Comparison of ENCODE assay signal across 8 cellular contexts in the genomic region with DNA sequence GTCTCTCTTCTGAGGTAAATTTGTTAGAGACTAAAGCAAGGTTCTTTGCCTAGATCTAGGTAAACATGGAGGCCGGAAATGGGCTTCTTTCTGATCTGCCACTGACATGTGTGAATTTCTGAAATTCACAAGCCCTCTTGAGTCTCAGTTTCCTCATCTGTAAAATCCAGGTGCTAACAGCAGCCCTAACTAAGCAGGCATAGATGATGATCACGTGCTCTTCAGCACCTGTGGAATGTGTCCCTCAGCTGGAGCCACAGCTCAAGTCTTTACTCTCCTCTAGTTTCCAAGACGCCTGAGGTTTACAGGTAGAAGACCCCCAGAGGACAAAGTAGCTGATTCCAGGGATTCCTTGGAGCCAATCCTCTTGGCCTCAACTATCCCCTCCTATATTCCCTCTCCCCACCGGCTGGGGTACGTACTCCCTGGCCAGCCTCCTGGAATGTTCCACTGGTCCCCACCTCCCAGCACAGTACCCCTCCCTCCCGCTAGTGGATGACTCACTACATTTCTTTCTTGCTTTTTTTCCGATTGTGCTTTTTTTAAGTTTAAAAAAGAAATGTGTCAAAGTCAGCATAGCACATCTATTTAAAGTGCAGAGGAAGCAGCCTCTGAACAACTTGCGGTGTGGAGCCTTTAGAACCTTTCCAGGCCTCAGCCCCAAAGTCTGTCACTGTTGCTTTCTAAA.
DNase-seq lines count a peak whose midpoint lies in the region; ATAC-seq and TF ChIP-seq lines count a peak whose summit lies in the region.

No MANE protein-coding gene starts in this region.

- no peak for TF ChIP-seq CTCF in mucosa of descending colon (IDR thresholded peaks at IDR 0.05)

- H3K27ac ChIP-seq in angular gyrus (ENCODE audit: low read depth, low read length) (peak overlapping the region; percentile 88), mucosa of rectum (ENCODE audit: low read depth in 2 of 2, low read length in 2 of 2) (peak overlapping the region; percentile 70 to 81)

- peaks cover 0 to 3% of the 10 kb centered on the region in 2 donors for H3K27me3 ChIP-seq in mucosa of rectum (ENCODE audit: control insufficient read depth in 2 of 2, insufficient read depth in 2 of 2, low read length in 2 of 2)

- H3K9ac ChIP-seq in mucosa of rectum (ENCODE audit: low read depth in 1 of 2, low read length in 2 of 2) = peak overlapping the region; percentile 58 to 59

- intact Hi-C loops in mucosa of descending colon (cut with DNase I, micrococcal nuclease) = no loop called here

- ATAC-seq in GM19043 (IDR thresholded peaks at IDR 0.05; ENCODE audit: low read depth, unreplicated experiment) = peak; percentile 20
- peak; percentile 20 for ATAC-seq in HG03354 (IDR thresholded peaks at IDR 0.05; ENCODE audit: poor library complexity, severe bottlenecking, unreplicated experiment)
- ATAC-seq in mucosa of descending colon = no peak
- no peak for ATAC-seq in GM18873 (IDR thresholded peaks at IDR 0.05; ENCODE audit: low FRiP score, unreplicated experiment)

- H3K36me3 ChIP-seq in mucosa of rectum (ENCODE audit: control insufficient read depth in 2 of 2, insufficient read depth in 2 of 2, low read length in 2 of 2) = no peaks in the 10 kb centered on the region
- H3K36me3 ChIP-seq in mucosa of descending colon (ENCODE audit: low read depth) = no peaks in the 10 kb centered on the region

- DNase-seq in mucosa of descending colon = no peak
- DNase-seq in activated effector memory CD4-positive, alpha-beta T cell treated with Interleukin-2 at 50 U/mL for 16 hours = no peak
- DNase-seq in AG08396 (ENCODE audit: low spot score) = no peak

- H3K4me3 ChIP-seq in mucosa of rectum (ENCODE audit: low read length in 2 of 2) (peak overlapping the region; percentile 59 to 73), mucosa of descending colon (no peak overlapping the region)

- H3K9me3 ChIP-seq in mucosa of rectum (ENCODE audit: control insufficient read depth in 2 of 2, low read length in 2 of 2) (no peaks in the 10 kb centered on the region), mucosa of descending colon (no peaks in the 10 kb centered on the region)

- peaks cover 10 to 11% of the 10 kb centered on the region in 2 donors for H3K4me1 ChIP-seq in mucosa of rectum (ENCODE audit: control insufficient read depth in 2 of 2, insufficient read depth in 2 of 2, low read length in 2 of 2)
- peaks cover 8% of the 10 kb centered on the region for H3K4me1 ChIP-seq in mucosa of descending colon (ENCODE audit: low read depth)

Comparison
In these comparisons a context has a peak if more than half of its experiments do, and no peak if none do; other contexts are left out.
1. ATAC-seq: peak in GM19043 (single experiment) and HG03354 (single experiment); none in mucosa of descending colon (single experiment) and GM18873 (single experiment).